8 cellular contexts compared by ENCODE assay signal in the genomic region with DNA sequence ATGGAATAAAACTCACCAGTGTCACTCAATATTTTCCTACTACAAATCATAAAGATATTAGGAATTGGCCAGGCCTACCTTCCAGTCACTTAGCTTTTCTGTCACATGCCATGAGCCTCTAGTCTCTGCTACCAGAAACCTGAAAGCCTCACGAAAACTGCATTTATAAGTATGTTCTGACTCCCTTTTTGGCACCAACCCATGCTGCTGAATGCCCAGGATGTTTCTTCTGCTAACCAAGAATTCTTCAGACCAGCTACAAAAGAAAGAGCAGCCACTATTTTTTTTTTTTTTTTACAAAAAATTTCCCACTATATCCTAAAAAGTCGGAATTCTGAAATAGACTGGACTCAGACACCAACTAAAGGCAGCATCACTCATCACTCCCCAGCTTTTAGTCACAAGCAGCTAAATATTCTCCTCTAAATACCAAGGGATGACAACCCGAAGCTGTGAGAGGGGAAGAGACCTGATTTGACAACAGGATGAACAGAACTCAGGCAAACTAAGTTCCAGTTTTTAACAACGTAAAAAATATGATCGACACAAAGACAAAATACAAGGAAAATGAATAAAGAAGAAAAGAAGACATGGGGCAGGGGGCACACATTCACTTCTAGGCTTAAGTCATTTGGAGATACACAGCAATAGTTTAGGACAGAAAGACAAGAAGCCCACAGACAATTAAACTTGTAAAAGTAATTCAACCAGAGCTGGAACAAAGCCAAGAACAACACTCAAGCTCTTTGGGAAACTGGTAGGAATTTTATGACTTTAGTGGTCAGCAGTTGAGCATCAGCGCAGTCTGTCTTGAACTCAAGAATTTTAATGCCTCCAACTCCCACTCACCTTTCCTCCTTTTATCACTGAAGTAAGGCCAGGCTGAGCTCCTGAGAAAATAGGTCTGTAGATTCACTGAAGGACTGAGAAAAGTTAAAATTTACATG. TPM values are rescaled to one million over a fixed set of nuclear protein-coding genes. Genes with fewer than 3 reads are reported as not detected.
DNase-seq lines count a peak whose midpoint lies in the region; ATAC-seq lines count a peak whose summit lies in the region.

No MANE protein-coding gene starts in this region.

- H3K4me3 Mint-ChIP-seq in activated naive CD8-positive, alpha-beta T cell = peak overlapping the region; percentile 99

- no peaks in the 10 kb centered on the region for H3K9me3 Mint-ChIP-seq in activated naive CD8-positive, alpha-beta T cell (ENCODE audit: low read depth)

- H3K4me1 Mint-ChIP-seq in activated naive CD8-positive, alpha-beta T cell (ENCODE audit: low read depth) = peaks cover 56% of the 10 kb centered on the region

- peaks cover 9% of the 10 kb centered on the region for H3K36me3 Mint-ChIP-seq in activated naive CD8-positive, alpha-beta T cell

- H3K27me3 Mint-ChIP-seq in activated naive CD8-positive, alpha-beta T cell = no peaks in the 10 kb centered on the region

- DNase-seq in DMS79 (lab: John Stamatoyannopoulos, UW) (peak; percentile 60), stromal cell of bone marrow (ENCODE audit: low read depth) (peak; percentile 70), inferior parietal cortex (ENCODE audit: extremely low spot score) (no peak)
- no peak for DNase-seq in Jurkat, Clone E6-1 (ENCODE audit: low read depth, low spot score)
- no peak for DNase-seq in activated CD8-positive, alpha-beta memory T cell treated with anti-CD3 and anti-CD28 coated beads for 24 hours

- H3K27ac Mint-ChIP-seq in activated naive CD8-positive, alpha-beta T cell = peak overlapping the region; percentile 100

- H3K9me3 ChIP-seq in iPS-18c (ENCODE audit: control insufficient read depth, insufficient read depth, low read length) = peaks cover 2% of the 10 kb centered on the region

- ATAC-seq in HG02973 (IDR thresholded peaks at IDR 0.05; ENCODE audit: unreplicated experiment) = no peak

- peak overlapping the region; percentile 99 for H3K4me3 ChIP-seq in Jurkat, Clone E6-1 (ENCODE audit: low read length)
- H3K4me3 ChIP-seq in iPS-18c (ENCODE audit: insufficient read depth, low read depth, low read length) = peak overlapping the region; percentile 98

RNA-seq across cellular contexts. Expression of gene DCAF8, which starts 1.6 kb away (rescaled TPM):
- polyA plus RNA-seq in Jurkat, Clone E6-1 (2012; ENCODE audit: insufficient read depth, insufficient read length) = 150 TPM

RNA-seq across cellular contexts. Expression of gene PEX19, which starts 24.2 kb away (rescaled TPM):
- 82.2 TPM for polyA plus RNA-seq in Jurkat, Clone E6-1 (2012; ENCODE audit: insufficient read depth, insufficient read length)

RNA-seq across cellular contexts. Expression of gene PEA15, which starts 55.5 kb away (rescaled TPM):
- polyA plus RNA-seq in Jurkat, Clone E6-1 (2012; ENCODE audit: insufficient read depth, insufficient read length) = 45.5 TPM

Comparison
In these comparisons a context has a peak if more than half of its experiments do, and no peak if none do; other contexts are left out.
1. DNase-seq: peak in DMS79 (single experiment) and stromal cell of bone marrow (single experiment); none in Jurkat, Clone E6-1 (single experiment), inferior parietal cortex (single experiment) and activated CD8-positive, alpha-beta memory T cell treated with anti-CD3 and anti-CD28 coated beads for 24 hours (single experiment).